Comparison of ENCODE assay signal across 25 cellular contexts in the genomic region with DNA sequence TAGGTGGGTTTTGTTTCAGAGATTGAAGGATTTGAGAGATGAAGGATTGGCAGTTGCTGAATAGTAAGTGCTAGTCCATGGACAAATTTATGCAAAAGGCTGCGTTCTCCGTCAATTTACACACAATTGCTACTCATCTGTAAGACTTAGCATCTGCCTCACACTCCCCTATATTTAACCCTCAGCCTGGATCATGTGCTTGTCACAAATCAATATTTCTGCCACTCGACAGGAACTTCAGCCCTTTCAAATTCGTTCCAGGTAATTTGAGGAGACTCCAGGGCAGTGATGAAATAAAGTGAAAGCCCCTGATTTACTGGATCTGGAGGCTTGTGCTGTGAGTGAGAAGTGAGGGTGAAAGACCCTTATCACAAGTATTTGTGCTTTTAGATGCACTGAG.
A peak's percentile ranks its signal among the peaks of the same experiment; 100 is the strongest.
DNase-seq lines count a peak whose midpoint lies in the region; ATAC-seq, FAIRE-seq and TF ChIP-seq lines count a peak whose summit lies in the region.
"Had no signal": no experiment of that assay in that cellular context is flagged by ENCODE, and none has a peak within 500 bp of the region (broad histone marks: within the 10 kb centered on the region; RNA-seq: fewer than 3 reads in every experiment).

No MANE protein-coding gene starts in this region.

- H3K36me3 ChIP-seq in left ventricle myocardium inferior (no peaks in the 10 kb centered on the region), heart left ventricle (no peaks in the 10 kb centered on the region)

- no peak for DNase-seq in left ventricle myocardium inferior
- no peak for DNase-seq in heart left ventricle
- peak; percentile 66 for DNase-seq in NCI-H345 treated with DMSO at 0.1 percent for 48 hours (lab: John Stamatoyannopoulos, UW; ENCODE audit: unreplicated experiment)
- no peak for DNase-seq in GM19239 (ENCODE audit: insufficient read length, low spot score)
- no peak for DNase-seq in GDM1 (lab: John Stamatoyannopoulos, UW)
- DNase-seq: activated CD4-positive, alpha-beta T cell treated with anti-CD3 and anti-CD28 coated beads, Interleukin-2, amount 10 ng/mL, durations not matched to agents 7 days and 5 days; activated effector memory CD4-positive, alpha-beta T cell treated with anti-CD3 and anti-CD28 coated beads, Interleukin-2, amount 50 U/mL, for 16 hours; activated T-cell treated with anti-CD3 and anti-CD28 coated beads, Interleukin-2, amount 50 U/mL, for 1 hour; AML-193; CD4-positive, alpha-beta memory T cell; effector CD4-positive, alpha-beta T cell; midbrain; naive thymus-derived CD4-positive, alpha-beta T cell; NCI-H1105 treated with DMSO at 0.1 percent for 48 hours; NCI-H774; stimulated activated CD4-positive, alpha-beta T cell treated with anti-CD3 and anti-CD28 coated beads, Interleukin-4, amount 100 ng/mL, for 24 hours; SW 1271; trophoblast cell had no signal

- FAIRE-seq in GM19239 (lab: Jason Lieb, UNC): no peak
- FAIRE-seq: GM18507, islet of Langerhans, K562 had no signal

- H3K9me3 ChIP-seq in left ventricle myocardium inferior (replicated peaks): no peaks in the 10 kb centered on the region
- no peaks in the 10 kb centered on the region for H3K9me3 ChIP-seq in heart left ventricle

- WGBS in heart left ventricle, 4 donors: 64 to 82% (median 71%) methylated on average over 4 of the region's 4 CpGs

- no peak overlapping the region for H3K4me3 ChIP-seq in left ventricle myocardium inferior
- H3K4me3 ChIP-seq in heart left ventricle: no peak overlapping the region
- H3K4me3 ChIP-seq: K562 had no signal

- no peak for ATAC-seq in heart left ventricle
- ATAC-seq in GM18498 (IDR thresholded peaks at IDR 0.05; ENCODE audit: unreplicated experiment): no peak
- ATAC-seq: K562; naive thymus-derived CD4-positive, alpha-beta T cell had no signal

- H3K27ac ChIP-seq in left ventricle myocardium inferior (replicated peaks) (peak overlapping the region; percentile 63), heart left ventricle (peak overlapping the region in 2 of 12 donors; percentile 26 to 52), layer of hippocampus (ENCODE audit: low read depth, low read length) (peak overlapping the region; percentile 21), temporal lobe (ENCODE audit: low read depth, low read length) (peak overlapping the region; percentile 56)
- H3K27ac ChIP-seq: VCaP had no signal

- intact Hi-C loops in left ventricle myocardium inferior (cut with micrococcal nuclease): no loop called here
- intact Hi-C loops in heart left ventricle (cut with DNase I): loop anchor here in 1 of 10 donors (5.0 kb wide), 1 partner anchor 46 kb away; no protein-coding TSS in a partner anchor

- TF ChIP-seq CTCF in left ventricle myocardium inferior (IDR thresholded peaks at IDR 0.05; ENCODE audit: borderline replicate concordance) (no peak), heart left ventricle (IDR thresholded peaks at IDR 0.05) (no peak)

- H3K27me3 ChIP-seq in left ventricle myocardium inferior (ENCODE audit: low read depth): no peaks in the 10 kb centered on the region
- H3K27me3 ChIP-seq in heart left ventricle: no peaks in the 10 kb centered on the region
- H3K27me3 ChIP-seq in layer of hippocampus (ENCODE audit: control insufficient read depth, insufficient read depth, low read length): no peaks in the 10 kb centered on the region

- H3K4me1 ChIP-seq in left ventricle myocardium inferior (peaks cover 37% of the 10 kb centered on the region), heart left ventricle (peaks cover 0 to 24% (median 9%) of the 10 kb centered on the region in 12 donors)

- TF ChIP-seq POLR2A in heart left ventricle (IDR thresholded peaks at IDR 0.05): no peak
